In the genomic region with DNA sequence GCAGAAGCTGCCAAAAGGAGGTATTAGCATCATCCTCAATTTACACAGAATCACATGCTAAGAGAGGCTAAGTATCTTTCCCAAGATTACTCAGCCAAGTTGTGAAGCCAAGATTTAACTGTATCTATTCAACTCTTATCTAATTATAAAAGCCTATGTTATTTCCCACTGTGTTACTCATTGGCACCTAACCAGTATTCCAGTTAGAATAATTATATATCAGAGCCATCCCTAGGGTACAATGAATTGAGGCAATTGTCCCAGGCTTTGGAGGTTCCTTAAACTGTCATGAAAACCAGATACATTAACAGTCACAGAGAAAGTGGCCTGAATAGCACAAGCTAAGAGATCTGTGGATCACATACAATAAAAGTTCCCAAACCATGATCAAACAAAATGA, we compare ENCODE assay signal across 18 cellular contexts. TPM values are rescaled to one million over a fixed set of nuclear protein-coding genes. Genes with fewer than 3 reads are reported as not detected.
DNase-seq lines count a peak whose midpoint lies in the region; ATAC-seq lines count a peak whose summit lies in the region.
"Had no signal": no experiment of that assay in that cellular context is flagged by ENCODE, and none has a peak within 500 bp of the region (broad histone marks: within the 10 kb centered on the region; RNA-seq: fewer than 3 reads in every experiment).

No MANE protein-coding gene starts in this region.

- ATAC-seq in activated CD4-positive, alpha-beta T cell treated with anti-CD3 and anti-CD28 coated beads for 36 hours = no peak
- ATAC-seq in activated T-cell treated with anti-CD3 and anti-CD28 coated beads, Interleukin-2, amount 50 U/mL, for 72 hours (replicated peaks in 1 of 2) = no peak
- ATAC-seq in activated T-cell treated with anti-CD3 and anti-CD28 coated beads, Interleukin-2, amount 50 U/mL, for 4 hours = no peak
- no peak for ATAC-seq in HG03342 (IDR thresholded peaks at IDR 0.05; ENCODE audit: unreplicated experiment)
- ATAC-seq in sciatic nerve = no peak
- ATAC-seq: GM12878 had no signal

- CTCF ChIA-PET in activated CD4-positive, alpha-beta T cell treated with anti-CD3 and anti-CD28 coated beads for 36 hours (lab: Charles Lee) = interaction anchor here (0.6 kb wide), 1 partner anchor 140 kb away, joined by 3 read pairs; no protein-coding TSS in a partner anchor

- no peaks in the 10 kb centered on the region for H3K27me3 Mint-ChIP-seq in activated CD4-positive, alpha-beta T cell treated with anti-CD3 and anti-CD28 coated beads for 36 hours
- H3K27me3 Mint-ChIP-seq in activated T-cell treated with anti-CD3 and anti-CD28 coated beads, Interleukin-2, amount 50 U/mL, for 72 hours (ENCODE audit: low read depth) = no peaks in the 10 kb centered on the region
- H3K27me3 Mint-ChIP-seq in activated T-cell treated with anti-CD3 and anti-CD28 coated beads, Interleukin-2, amount 50 U/mL, for 4 hours (ENCODE audit: low read depth) = no peaks in the 10 kb centered on the region
- no peaks in the 10 kb centered on the region for H3K27me3 Mint-ChIP-seq in dendritic cell treated with granulocyte-macrophage colony-stimulating factor and Interleukin-4, amounts not matched to agents 40 ng/mL and 50 ng/mL, for 4 days
- H3K27me3 Mint-ChIP-seq: B cell; CD8-positive, alpha-beta memory T cell had no signal

- POLR2A ChIA-PET in activated CD4-positive, alpha-beta T cell treated with anti-CD3 and anti-CD28 coated beads for 36 hours (lab: Charles Lee) = interaction anchor here (0.7 kb wide), 1 partner anchor 20 kb away, joined by 5 read pairs; no protein-coding TSS in a partner anchor

- H3K4me3 Mint-ChIP-seq in activated CD4-positive, alpha-beta T cell treated with anti-CD3 and anti-CD28 coated beads for 36 hours = no peak overlapping the region
- H3K4me3 Mint-ChIP-seq in activated T-cell treated with anti-CD3 and anti-CD28 coated beads, Interleukin-2, amount 50 U/mL, for 72 hours = no peak overlapping the region
- no peak overlapping the region for H3K4me3 Mint-ChIP-seq in activated T-cell treated with anti-CD3 and anti-CD28 coated beads, Interleukin-2, amount 50 U/mL, for 4 hours
- H3K4me3 Mint-ChIP-seq in dendritic cell treated with granulocyte-macrophage colony-stimulating factor and Interleukin-4, amounts not matched to agents 40 ng/mL and 50 ng/mL, for 4 days = no peak overlapping the region
- H3K4me3 Mint-ChIP-seq: B cell; CD8-positive, alpha-beta memory T cell; H9 had no signal

- peaks cover 2% of the 10 kb centered on the region for H3K4me1 Mint-ChIP-seq in activated CD4-positive, alpha-beta T cell treated with anti-CD3 and anti-CD28 coated beads for 36 hours
- no peaks in the 10 kb centered on the region for H3K4me1 Mint-ChIP-seq in activated T-cell treated with anti-CD3 and anti-CD28 coated beads, Interleukin-2, amount 50 U/mL, for 72 hours (ENCODE audit: low read depth)
- H3K4me1 Mint-ChIP-seq in activated T-cell treated with anti-CD3 and anti-CD28 coated beads, Interleukin-2, amount 50 U/mL, for 4 hours (ENCODE audit: low read depth) = no peaks in the 10 kb centered on the region
- H3K4me1 Mint-ChIP-seq in dendritic cell treated with granulocyte-macrophage colony-stimulating factor and Interleukin-4, amounts not matched to agents 40 ng/mL and 50 ng/mL, for 4 days (ENCODE audit: low read depth) = no peaks in the 10 kb centered on the region
- H3K4me1 Mint-ChIP-seq: B cell, H9 had no signal

- H3K36me3 Mint-ChIP-seq in activated CD4-positive, alpha-beta T cell treated with anti-CD3 and anti-CD28 coated beads for 36 hours (ENCODE audit: low read depth) = peaks cover 44% of the 10 kb centered on the region
- peaks cover 8 to 29% of the 10 kb centered on the region in 2 donors for H3K36me3 Mint-ChIP-seq in activated T-cell treated with anti-CD3 and anti-CD28 coated beads, Interleukin-2, amount 50 U/mL, for 72 hours (ENCODE audit: insufficient read depth in 2 of 2)
- peaks cover 28% of the 10 kb centered on the region for H3K36me3 Mint-ChIP-seq in activated T-cell treated with anti-CD3 and anti-CD28 coated beads, Interleukin-2, amount 50 U/mL, for 4 hours (ENCODE audit: insufficient read depth)
- peaks cover 72% of the 10 kb centered on the region for H3K36me3 Mint-ChIP-seq in dendritic cell treated with granulocyte-macrophage colony-stimulating factor and Interleukin-4, amounts not matched to agents 40 ng/mL and 50 ng/mL, for 4 days (ENCODE audit: low read depth)

- DNase-seq in activated CD4-positive, alpha-beta T cell treated with anti-CD3 and anti-CD28 coated beads for 36 hours = no peak
- no peak for DNase-seq in activated CD4-positive, alpha-beta T cell treated with anti-CD3 and anti-CD28 coated beads, Interleukin-2, amount 50 U/mL, for 48 hours
- no peak for DNase-seq in activated T-cell treated with anti-CD3 and anti-CD28 coated beads, Interleukin-2, amount 50 U/mL, for 72 hours
- no peak for DNase-seq in activated T-cell treated with anti-CD3 and anti-CD28 coated beads, Interleukin-2, amount 50 U/mL, for 4 hours
- DNase-seq in NOMO-1 treated with DMSO at 0.1 percent for 48 hours (lab: John Stamatoyannopoulos, UW; ENCODE audit: unreplicated experiment) (no peak), sciatic nerve (ENCODE audit: low spot score) (no peak)
- DNase-seq: 8988T; CD8-positive, alpha-beta memory T cell; COR-L47; DMS 273 treated with DMSO at 0.1 percent for 48 hours; DMS53; DND-41; EL; H9 had no signal

- intact Hi-C loops in activated CD4-positive, alpha-beta T cell treated with anti-CD3 and anti-CD28 coated beads for 36 hours (cut with DNase I, micrococcal nuclease) = no loop called here
- intact Hi-C loops in dendritic cell treated with granulocyte-macrophage colony-stimulating factor and Interleukin-4, amounts not matched to agents 40 ng/mL and 50 ng/mL, for 4 days (cut with micrococcal nuclease) = no loop called here
- intact Hi-C loops in sciatic nerve (cut with DNase I) = no loop called here

- peak overlapping the region; percentile 39 for H3K27ac Mint-ChIP-seq in activated CD4-positive, alpha-beta T cell treated with anti-CD3 and anti-CD28 coated beads for 36 hours
- peak overlapping the region; percentile 84 for H3K27ac Mint-ChIP-seq in activated T-cell treated with anti-CD3 and anti-CD28 coated beads, Interleukin-2, amount 50 U/mL, for 72 hours
- H3K27ac Mint-ChIP-seq in dendritic cell treated with granulocyte-macrophage colony-stimulating factor and Interleukin-4, amounts not matched to agents 40 ng/mL and 50 ng/mL, for 4 days = peak overlapping the region; percentile 27
- H3K27ac Mint-ChIP-seq: B cell, H9 had no signal

- no peaks in the 10 kb centered on the region for H3K9me3 Mint-ChIP-seq in activated CD4-positive, alpha-beta T cell treated with anti-CD3 and anti-CD28 coated beads for 36 hours (ENCODE audit: low read depth)
- H3K9me3 Mint-ChIP-seq in activated T-cell treated with anti-CD3 and anti-CD28 coated beads, Interleukin-2, amount 50 U/mL, for 72 hours = no peaks in the 10 kb centered on the region
- H3K9me3 Mint-ChIP-seq in activated T-cell treated with anti-CD3 and anti-CD28 coated beads, Interleukin-2, amount 50 U/mL, for 4 hours = no peaks in the 10 kb centered on the region
- no peaks in the 10 kb centered on the region for H3K9me3 Mint-ChIP-seq in dendritic cell treated with granulocyte-macrophage colony-stimulating factor and Interleukin-4, amounts not matched to agents 40 ng/mL and 50 ng/mL, for 4 days
- H3K9me3 Mint-ChIP-seq: CD8-positive, alpha-beta memory T cell; H9 had no signal

RNA-seq across cellular contexts. Expression of gene AMFR, which starts 10.9 kb away (rescaled TPM):
- 10 to 100 TPM; 34.0 to 48.0 TPM for total RNA-seq in activated CD4-positive, alpha-beta T cell treated with anti-CD3 and anti-CD28 coated beads for 36 hours
- total RNA-seq in activated T-cell treated with anti-CD3 and anti-CD28 coated beads, Interleukin-2, amount 50 U/mL, for 72 hours = 10 to 100 TPM; 70.1 to 75.0 TPM
- total RNA-seq in activated T-cell treated with anti-CD3 and anti-CD28 coated beads, Interleukin-2, amount 50 U/mL, for 4 hours = 10 to 100 TPM; 36.3 to 44.6 (median 41.1) TPM
- 152 TPM for total RNA-seq in sciatic nerve

RNA-seq across cellular contexts. Expression of gene NUDT21, which starts 14.9 kb away (rescaled TPM):
- total RNA-seq in activated CD4-positive, alpha-beta T cell treated with anti-CD3 and anti-CD28 coated beads for 36 hours = 100 to 1,000 TPM; 333 to 349 TPM
- total RNA-seq in activated T-cell treated with anti-CD3 and anti-CD28 coated beads, Interleukin-2, amount 50 U/mL, for 72 hours = 100 to 1,000 TPM; 304 to 350 TPM
- 100 to 1,000 TPM; 234 to 247 (median 245) TPM for total RNA-seq in activated T-cell treated with anti-CD3 and anti-CD28 coated beads, Interleukin-2, amount 50 U/mL, for 4 hours
- 91.3 TPM for total RNA-seq in sciatic nerve

RNA-seq across cellular contexts. Expression of gene OGFOD1, which starts 15.1 kb away (rescaled TPM):
- 10 to 100 TPM; 56.2 to 64.1 TPM for total RNA-seq in activated CD4-positive, alpha-beta T cell treated with anti-CD3 and anti-CD28 coated beads for 36 hours
- total RNA-seq in activated T-cell treated with anti-CD3 and anti-CD28 coated beads, Interleukin-2, amount 50 U/mL, for 72 hours = 10 to 100 TPM; 62.6 to 66.1 TPM
- total RNA-seq in activated T-cell treated with anti-CD3 and anti-CD28 coated beads, Interleukin-2, amount 50 U/mL, for 4 hours = 100 to 1,000 TPM in 2 of 3 donors, 10 to 100 TPM in 1; 99.3 to 108 (median 101) TPM
- 35.9 TPM for total RNA-seq in sciatic nerve

Comparison
In these comparisons a context has a peak if more than half of its experiments do, and no peak if none do; other contexts are left out.
1. H3K27ac Mint-ChIP-seq: peak in every context shown above with its lines; median percentile 84 in activated T-cell treated with anti-CD3 and anti-CD28 coated beads, Interleukin-2, amount 50 U/mL, for 72 hours; 39 in activated CD4-positive, alpha-beta T cell treated with anti-CD3 and anti-CD28 coated beads for 36 hours; 27 in dendritic cell treated with granulocyte-macrophage colony-stimulating factor and Interleukin-4, amounts not matched to agents 40 ng/mL and 50 ng/mL, for 4 days.